Comparison of ENCODE assay signal across 23 cellular contexts in genomic region chrX:65758505-65758904, GRCh38.
"Had no signal": no experiment of that assay in that cellular context is flagged by ENCODE, and none has a peak within 500 bp of the region (broad histone marks: within the 10 kb centered on the region; RNA-seq: fewer than 3 reads in every experiment).

No MANE protein-coding gene starts in this region.

- H3K4me3 Mint-ChIP-seq: activated CD4-positive, alpha-beta T cell treated with anti-CD3 and anti-CD28 coated beads, Interleukin-2, amount 10 ng/mL, durations not matched to agents 7 days and 5 days; activated naive CD4-positive, alpha-beta T cell treated with anti-CD3 and anti-CD28 coated beads for 36 hours; dendritic cell treated with granulocyte-macrophage colony-stimulating factor and Interleukin-4, amounts not matched to agents 40 ng/mL and 50 ng/mL, for 4 days; nephron; T-cell; type B pancreatic cell had no signal

- ATAC-seq: body of pancreas, left ventricle myocardium superior, T-cell had no signal

- H3K27me3 ChIP-seq: body of pancreas, neutrophil, ovary had no signal

- H3K27ac Mint-ChIP-seq: activated CD4-positive, alpha-beta T cell treated with anti-CD3 and anti-CD28 coated beads, Interleukin-2, amount 10 ng/mL, durations not matched to agents 7 days and 5 days; activated naive CD4-positive, alpha-beta T cell treated with anti-CD3 and anti-CD28 coated beads for 36 hours; dendritic cell treated with granulocyte-macrophage colony-stimulating factor and Interleukin-4, amounts not matched to agents 40 ng/mL and 50 ng/mL, for 4 days; nephron; T-cell; type B pancreatic cell had no signal

- DNase-seq: activated CD4-positive, alpha-beta T cell treated with anti-CD3 and anti-CD28 coated beads, Interleukin-2, amount 10 ng/mL, durations not matched to agents 7 days and 5 days; activated CD4-positive, CD25-positive, alpha-beta regulatory T cell treated with anti-CD3 and anti-CD28 coated beads, Interleukin-2, amount 50 U/mL, for 72 hours; activated naive CD4-positive, alpha-beta T cell treated with anti-CD3 and anti-CD28 coated beads for 36 hours; activated T-cell treated with anti-CD3 and anti-CD28 coated beads, Interleukin-2, amount 50 U/mL, for 1 hour; anterior cingulate cortex; body of pancreas; caudate nucleus; effector CD4-positive, alpha-beta T cell; foreskin melanocyte; hippocampal formation; left ventricle myocardium superior; midbrain; ovary; T-cell; WERI-Rb-1 had no signal

- H3K4me1 ChIP-seq: body of pancreas, prostate gland had no signal

- FAIRE-seq: endometrium, TTC549 had no signal

- H3K4me3 ChIP-seq: body of pancreas, ovary, prostate gland, thoracic aorta had no signal

- H3K27ac ChIP-seq: body of pancreas, neutrophil, ovary, prostate gland, thoracic aorta, WERI-Rb-1 had no signal

- H3K9me3 Mint-ChIP-seq: dendritic cell treated with granulocyte-macrophage colony-stimulating factor and Interleukin-4, amounts not matched to agents 40 ng/mL and 50 ng/mL, for 4 days had no signal

- H3K36me3 Mint-ChIP-seq: type B pancreatic cell had no signal

- H3K36me3 ChIP-seq: neutrophil, ovary, prostate gland, thoracic aorta, WERI-Rb-1 had no signal

- H3K27me3 Mint-ChIP-seq: activated CD4-positive, alpha-beta T cell treated with anti-CD3 and anti-CD28 coated beads, Interleukin-2, amount 10 ng/mL, durations not matched to agents 7 days and 5 days; type B pancreatic cell had no signal

- H3K9me3 ChIP-seq: body of pancreas, neutrophil, ovary, prostate gland, thoracic aorta had no signal

- H3K4me1 Mint-ChIP-seq: nephron had no signal
